In the genomic region with DNA sequence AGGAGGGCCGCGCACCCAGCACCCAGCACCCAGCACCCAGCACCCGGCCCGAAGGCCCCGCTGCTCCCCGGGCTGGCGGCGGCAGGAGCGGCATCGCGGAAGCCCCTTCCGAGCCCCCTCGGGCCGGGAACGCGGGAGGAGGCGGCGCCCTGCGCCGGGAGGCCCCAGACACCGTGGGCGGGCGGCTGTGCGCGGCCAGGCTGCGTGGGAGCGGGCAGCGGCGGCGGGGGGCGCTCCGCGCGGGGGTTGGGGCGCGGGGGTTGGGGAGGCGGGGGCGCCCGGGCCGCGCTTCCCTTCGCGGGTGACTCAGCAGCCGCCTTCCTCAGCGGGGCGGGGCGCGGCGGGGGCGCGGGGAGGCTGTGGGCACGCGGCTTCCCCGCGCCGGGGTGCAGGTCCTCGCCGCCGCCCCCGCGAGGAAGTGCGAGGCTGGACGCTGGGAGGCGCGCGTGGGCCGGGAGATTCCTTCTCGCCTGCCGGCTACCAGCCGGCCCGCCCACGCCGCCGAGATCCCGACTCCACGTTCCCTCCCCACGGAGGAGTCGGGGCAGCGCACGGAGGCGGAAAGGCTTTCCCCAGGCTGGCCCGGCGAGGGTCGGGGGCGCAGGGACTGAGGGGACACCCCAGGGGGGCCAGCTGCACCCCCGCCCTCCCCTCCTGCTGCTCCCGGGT, we compare ENCODE assay signal across 1 cellular context.
TF ChIP-seq lines count a peak whose summit lies in the region.

No MANE protein-coding gene starts in this region.

TF ChIP-seq in HepG2, 621 proteins besides CTCF, POLR2A, EP300 and RAD21:
- TF ChIP-seq, protein P1, sequence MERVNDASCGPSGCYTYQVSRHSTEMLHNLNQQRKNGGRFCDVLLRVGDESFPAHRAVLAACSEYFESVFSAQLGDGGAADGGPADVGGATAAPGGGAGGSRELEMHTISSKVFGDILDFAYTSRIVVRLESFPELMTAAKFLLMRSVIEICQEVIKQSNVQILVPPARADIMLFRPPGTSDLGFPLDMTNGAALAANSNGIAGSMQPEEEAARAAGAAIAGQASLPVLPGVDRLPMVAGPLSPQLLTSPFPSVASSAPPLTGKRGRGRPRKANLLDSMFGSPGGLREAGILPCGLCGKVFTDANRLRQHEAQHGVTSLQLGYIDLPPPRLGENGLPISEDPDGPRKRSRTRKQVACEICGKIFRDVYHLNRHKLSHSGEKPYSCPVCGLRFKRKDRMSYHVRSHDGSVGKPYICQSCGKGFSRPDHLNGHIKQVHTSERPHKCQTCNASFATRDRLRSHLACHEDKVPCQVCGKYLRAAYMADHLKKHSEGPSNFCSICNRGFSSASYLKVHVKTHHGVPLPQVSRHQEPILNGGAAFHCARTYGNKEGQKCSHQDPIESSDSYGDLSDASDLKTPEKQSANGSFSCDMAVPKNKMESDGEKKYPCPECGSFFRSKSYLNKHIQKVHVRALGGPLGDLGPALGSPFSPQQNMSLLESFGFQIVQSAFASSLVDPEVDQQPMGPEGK (CRISPR knock-in tag; IDR thresholded peaks at IDR 0.05) = peak; percentile 71
- TF ChIP-seq, protein P2, sequence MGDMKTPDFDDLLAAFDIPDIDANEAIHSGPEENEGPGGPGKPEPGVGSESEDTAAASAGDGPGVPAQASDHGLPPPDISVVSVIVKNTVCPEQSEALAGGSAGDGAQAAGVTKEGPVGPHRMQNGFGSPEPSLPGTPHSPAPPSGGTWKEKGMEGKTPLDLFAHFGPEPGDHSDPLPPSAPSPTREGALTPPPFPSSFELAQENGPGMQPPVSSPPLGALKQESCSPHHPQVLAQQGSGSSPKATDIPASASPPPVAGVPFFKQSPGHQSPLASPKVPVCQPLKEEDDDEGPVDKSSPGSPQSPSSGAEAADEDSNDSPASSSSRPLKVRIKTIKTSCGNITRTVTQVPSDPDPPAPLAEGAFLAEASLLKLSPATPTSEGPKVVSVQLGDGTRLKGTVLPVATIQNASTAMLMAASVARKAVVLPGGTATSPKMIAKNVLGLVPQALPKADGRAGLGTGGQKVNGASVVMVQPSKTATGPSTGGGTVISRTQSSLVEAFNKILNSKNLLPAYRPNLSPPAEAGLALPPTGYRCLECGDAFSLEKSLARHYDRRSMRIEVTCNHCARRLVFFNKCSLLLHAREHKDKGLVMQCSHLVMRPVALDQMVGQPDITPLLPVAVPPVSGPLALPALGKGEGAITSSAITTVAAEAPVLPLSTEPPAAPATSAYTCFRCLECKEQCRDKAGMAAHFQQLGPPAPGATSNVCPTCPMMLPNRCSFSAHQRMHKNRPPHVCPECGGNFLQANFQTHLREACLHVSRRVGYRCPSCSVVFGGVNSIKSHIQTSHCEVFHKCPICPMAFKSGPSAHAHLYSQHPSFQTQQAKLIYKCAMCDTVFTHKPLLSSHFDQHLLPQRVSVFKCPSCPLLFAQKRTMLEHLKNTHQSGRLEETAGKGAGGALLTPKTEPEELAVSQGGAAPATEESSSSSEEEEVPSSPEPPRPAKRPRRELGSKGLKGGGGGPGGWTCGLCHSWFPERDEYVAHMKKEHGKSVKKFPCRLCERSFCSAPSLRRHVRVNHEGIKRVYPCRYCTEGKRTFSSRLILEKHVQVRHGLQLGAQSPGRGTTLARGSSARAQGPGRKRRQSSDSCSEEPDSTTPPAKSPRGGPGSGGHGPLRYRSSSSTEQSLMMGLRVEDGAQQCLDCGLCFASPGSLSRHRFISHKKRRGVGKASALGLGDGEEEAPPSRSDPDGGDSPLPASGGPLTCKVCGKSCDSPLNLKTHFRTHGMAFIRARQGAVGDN (CRISPR knock-in tag; IDR thresholded peaks at IDR 0.05) = 0 out of 2 replicates have a peak, but pooled peaks have one; percentile 8
- peak; percentile 31 for TF ChIP-seq STAG1 (CRISPR knock-in tag; IDR thresholded peaks at IDR 0.05)
TF ChIP-seq in HepG2: peak in this region for 3; not testable (repeated sequence) for 618.
